ENCODE assay signal across 27 cellular contexts in genomic region chr17:56158344-56158743, GRCh38. TPM values are rescaled to one million over a fixed set of nuclear protein-coding genes. Genes with fewer than 3 reads are reported as not detected.
"Had no signal": no experiment of that assay in that cellular context is flagged by ENCODE, and none has a peak within 500 bp of the region (broad histone marks: within the 10 kb centered on the region; RNA-seq: fewer than 3 reads in every experiment).

No MANE protein-coding gene starts in this region.

- H3K36me3 ChIP-seq: brain microvascular endothelial cell, cardiac muscle cell had no signal

- H3K27me3 ChIP-seq: brain microvascular endothelial cell, cardiac muscle cell had no signal

- H3K27ac ChIP-seq: brain microvascular endothelial cell, cardiac muscle cell, SK-N-MC had no signal

- H3K27ac Mint-ChIP-seq: activated CD8-positive, alpha-beta T cell treated with anti-CD3 and anti-CD28 coated beads, Interleukin-2, amount 10 ng/mL, durations not matched to agents 7 days and 5 days; activated naive CD8-positive, alpha-beta T cell; activated T-cell treated with anti-CD3 and anti-CD28 coated beads, Interleukin-2, amount 50 U/mL, for 24 hours; activated T-helper 1 cell treated with anti-CD3 and anti-CD28 coated beads, Interleukin-12 subunit alpha, Interleukin-12 subunit beta, Interleukin-2, Interleukin-4 antibody, amounts not matched to agents 30 ng/mL and 10 ng/mL and 1 ng/mL, durations not matched to agents 14 hours and 24 hours and 36 hours; WTC11 had no signal

- H3K9me3 Mint-ChIP-seq: activated T-cell treated with anti-CD3 and anti-CD28 coated beads, Interleukin-2, amount 50 U/mL, for 24 hours; activated T-helper 1 cell treated with anti-CD3 and anti-CD28 coated beads, Interleukin-12 subunit alpha, Interleukin-12 subunit beta, Interleukin-2, Interleukin-4 antibody, amounts not matched to agents 30 ng/mL and 10 ng/mL and 1 ng/mL, durations not matched to agents 14 hours and 24 hours and 36 hours had no signal

- H3K27me3 Mint-ChIP-seq: activated T-cell treated with anti-CD3 and anti-CD28 coated beads, Interleukin-2, amount 50 U/mL, for 24 hours had no signal

- H3K4me3 ChIP-seq: cardiac muscle cell, SK-N-MC had no signal

- H3K4me3 Mint-ChIP-seq: activated CD8-positive, alpha-beta T cell treated with anti-CD3 and anti-CD28 coated beads, Interleukin-2, amount 10 ng/mL, durations not matched to agents 7 days and 5 days; activated naive CD8-positive, alpha-beta T cell; activated T-cell treated with anti-CD3 and anti-CD28 coated beads, Interleukin-2, amount 50 U/mL, for 24 hours; activated T-helper 1 cell treated with anti-CD3 and anti-CD28 coated beads, Interleukin-12 subunit alpha, Interleukin-12 subunit beta, Interleukin-2, Interleukin-4 antibody, amounts not matched to agents 30 ng/mL and 10 ng/mL and 1 ng/mL, durations not matched to agents 14 hours and 24 hours and 36 hours; WTC11 had no signal

- DNase-seq: activated CD4-positive, alpha-beta T cell treated with anti-CD3 and anti-CD28 coated beads for 48 hours; activated CD4-positive, alpha-beta T cell treated with anti-CD3 and anti-CD28 coated beads, Interleukin-2, amount 50 U/mL, for 4 hours; activated CD4-positive, CD25-positive, alpha-beta regulatory T cell treated with anti-CD3 and anti-CD28 coated beads, Interleukin-2, amount 50 U/mL, for 72 hours; activated CD8-positive, alpha-beta memory T cell treated with anti-CD3 and anti-CD28 coated beads, Interleukin-2, amount 50 U/mL, for 48 hours; activated CD8-positive, alpha-beta T cell treated with anti-CD3 and anti-CD28 coated beads, Interleukin-2, amount 10 ng/mL, durations not matched to agents 7 days and 5 days; activated effector memory CD4-positive, alpha-beta T cell treated with Interleukin-2 at 50 U/mL for 16 hours; activated naive CD4-positive, alpha-beta T cell treated with Interleukin-2 at 50 U/mL for 16 hours; activated T-cell treated with anti-CD3 and anti-CD28 coated beads, Interleukin-2, amount 50 U/mL, for 24 hours; amygdala; brain microvascular endothelial cell; Kasumi-1; NCI-H1092; NCI-H1417; NCI-H1930; NCI-H2227 treated with DMSO at 0.1 percent for 48 hours; NCI-H446 treated with DMSO at 0.1 percent for 48 hours; NCI-H774; RPMI8226 had no signal

- H3K36me3 Mint-ChIP-seq: activated naive CD8-positive, alpha-beta T cell; WTC11 had no signal

- ATAC-seq: activated CD8-positive, alpha-beta T cell treated with anti-CD3 and anti-CD28 coated beads, Interleukin-2, amount 10 ng/mL, durations not matched to agents 7 days and 5 days; Panc1; Right ventricle myocardium inferior; WTC11 had no signal

RNA-seq across cellular contexts. Expression of gene ANKFN1, which starts 5.1 kb away (rescaled TPM):
- total RNA-seq: activated CD8-positive, alpha-beta T cell treated with anti-CD3 and anti-CD28 coated beads, Interleukin-2, amount 10 ng/mL, durations not matched to agents 7 days and 5 days; activated T-helper 1 cell treated with anti-CD3 and anti-CD28 coated beads, Interleukin-12 subunit alpha, Interleukin-12 subunit beta, Interleukin-2, Interleukin-4 antibody, amounts not matched to agents 30 ng/mL and 10 ng/mL and 1 ng/mL, durations not matched to agents 14 hours and 24 hours and 36 hours; astrocyte; Right ventricle myocardium inferior; T-helper 1 cell treated with Interleukin-12 subunit alpha and Interleukin-12 subunit beta and Interleukin-4 antibody, amounts not matched to agents 30 ng/mL and 1 ng/mL, for 36 hours had no signal
- polyA plus RNA-seq: cardiac muscle cell had no signal
